ENCODE assay signal across 9 cellular contexts in genomic region chr13:65966991-65967451, GRCh38.
DNase-seq lines count a peak whose midpoint lies in the region; ATAC-seq, FAIRE-seq and TF ChIP-seq lines count a peak whose summit lies in the region.
"Had no signal": no experiment of that assay in that cellular context is flagged by ENCODE, and none has a peak within 500 bp of the region (broad histone marks: within the 10 kb centered on the region; RNA-seq: fewer than 3 reads in every experiment).

No MANE protein-coding gene starts in this region.

- H3K27me3 Mint-ChIP-seq in activated T-cell treated with anti-CD3 and anti-CD28 coated beads, Interleukin-2, amount 50 U/mL, for 24 hours, result no peaks in the 10 kb centered on the region

- H3K36me3 Mint-ChIP-seq in activated T-cell treated with anti-CD3 and anti-CD28 coated beads, Interleukin-2, amount 50 U/mL, for 24 hours (ENCODE audit: low read depth), result no peaks in the 10 kb centered on the region

- ATAC-seq in GM21390 (IDR thresholded peaks at IDR 0.05; ENCODE audit: unreplicated experiment) (peak; percentile 64), HG02981 (IDR thresholded peaks at IDR 0.05; ENCODE audit: unreplicated experiment) (no peak)

- peak; percentile 38 for TF ChIP-seq CTCF in bronchial epithelial cell (IDR thresholded peaks at IDR 0.05; ENCODE audit: insufficient read depth, low read length, severe bottlenecking)

- DNase-seq in NCI-H2171 treated with DMSO at 0.1 percent for 48 hours (lab: John Stamatoyannopoulos, UW), result peak; percentile 66
- DNase-seq in bronchial epithelial cell (ENCODE audit: low read depth), result peak; percentile 66
- peak; percentile 48 for DNase-seq in pons (ENCODE audit: low spot score)
- DNase-seq in ureter (ENCODE audit: low spot score), result no peak
- no peak for DNase-seq in stimulated activated naive CD4-positive, alpha-beta T cell (lab: John Stamatoyannopoulos, UW)
- no peak for DNase-seq in activated T-cell treated with anti-CD3 and anti-CD28 coated beads, Interleukin-2, amount 50 U/mL, for 24 hours
- DNase-seq: nucleus accumbens had no signal

- H3K9me3 Mint-ChIP-seq in activated T-cell treated with anti-CD3 and anti-CD28 coated beads, Interleukin-2, amount 50 U/mL, for 24 hours, result peaks cover 8% of the 10 kb centered on the region

- no peaks in the 10 kb centered on the region for H3K36me3 ChIP-seq in bronchial epithelial cell (ENCODE audit: control insufficient read depth, insufficient read depth, low read length)

- no peaks in the 10 kb centered on the region for H3K27me3 ChIP-seq in bronchial epithelial cell (ENCODE audit: control insufficient read depth, insufficient read depth, low read length)

- no peaks in the 10 kb centered on the region for H3K4me1 Mint-ChIP-seq in activated T-cell treated with anti-CD3 and anti-CD28 coated beads, Interleukin-2, amount 50 U/mL, for 24 hours (ENCODE audit: low read depth)

- no peak overlapping the region for H3K27ac Mint-ChIP-seq in activated T-cell treated with anti-CD3 and anti-CD28 coated beads, Interleukin-2, amount 50 U/mL, for 24 hours

- H3K4me3 Mint-ChIP-seq in activated T-cell treated with anti-CD3 and anti-CD28 coated beads, Interleukin-2, amount 50 U/mL, for 24 hours, result no peak overlapping the region

- no peak overlapping the region for H3K4me3 ChIP-seq in bronchial epithelial cell (ENCODE audit: low read depth, low read length)

- no peak for FAIRE-seq in bronchial epithelial cell (lab: Jason Lieb, UNC)

Comparison
In these comparisons a context has a peak if more than half of its experiments do, and no peak if none do; other contexts are left out.
1. DNase-seq: peak in NCI-H2171 treated with DMSO at 0.1 percent for 48 hours (single experiment), bronchial epithelial cell (single experiment) and pons (single experiment); none in ureter (single experiment), stimulated activated naive CD4-positive, alpha-beta T cell (0 of 6) and activated T-cell treated with anti-CD3 and anti-CD28 coated beads, Interleukin-2, amount 50 U/mL, for 24 hours (single experiment).